In the genomic region with DNA sequence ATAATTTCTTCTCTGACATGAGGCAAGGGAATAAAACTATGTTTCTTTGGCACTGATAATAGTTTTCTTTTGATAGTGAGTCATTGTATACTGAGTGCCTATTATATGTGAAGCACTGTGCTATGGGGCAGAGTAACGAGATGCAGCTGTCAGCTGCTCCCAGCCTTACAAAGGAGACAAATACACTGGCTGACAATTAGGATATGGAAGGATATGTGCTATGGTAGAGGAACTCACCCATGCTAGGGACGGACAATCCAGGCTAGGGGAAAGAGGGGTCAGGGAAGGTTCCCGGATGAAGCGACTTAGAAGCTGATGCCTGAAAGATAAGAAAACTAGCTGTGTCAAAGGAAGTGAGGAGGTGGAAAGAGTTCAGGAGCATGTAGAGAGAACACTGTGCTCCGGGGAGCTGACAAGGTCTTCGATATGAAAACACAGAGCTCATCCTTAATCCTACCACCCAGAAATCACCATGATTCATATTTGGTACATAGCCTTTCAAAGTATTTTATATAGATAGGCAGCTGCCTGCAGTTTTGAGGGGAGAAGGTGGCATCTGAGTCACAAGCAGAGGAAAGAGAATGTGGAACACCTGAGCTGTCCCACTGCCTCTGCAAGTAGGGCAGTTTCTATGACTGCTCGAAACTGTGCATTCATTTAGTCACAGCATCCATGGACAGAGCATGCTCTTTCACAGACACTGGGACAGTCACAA, we compare ENCODE assay signal across 13 cellular contexts. TPM values are rescaled to one million over a fixed set of nuclear protein-coding genes. Genes with fewer than 3 reads are reported as not detected.
DNase-seq lines count a peak whose midpoint lies in the region; ATAC-seq and TF ChIP-seq lines count a peak whose summit lies in the region.
"Had no signal": no experiment of that assay in that cellular context is flagged by ENCODE, and none has a peak within 500 bp of the region (broad histone marks: within the 10 kb centered on the region; RNA-seq: fewer than 3 reads in every experiment).

No MANE protein-coding gene starts in this region.

- H3K4me3 ChIP-seq in PC-3 (ENCODE audit: low read length), result no peak overlapping the region
- H3K4me3 ChIP-seq in GM23248, result no peak overlapping the region
- H3K4me3 ChIP-seq: colonic mucosa had no signal

- no peak overlapping the region for H3K9ac ChIP-seq in PC-3 (ENCODE audit: low read length)
- H3K9ac ChIP-seq in GM23248, result no peak overlapping the region

- H3K27ac Mint-ChIP-seq in activated naive CD4-positive, alpha-beta T cell treated with anti-CD3 and anti-CD28 coated beads for 36 hours, result peak overlapping the region; percentile 15
- H3K27ac Mint-ChIP-seq: CD4-positive, alpha-beta T cell; T-cell had no signal

- H3K27ac ChIP-seq in PC-3 (ENCODE audit: low read length) (no peak overlapping the region), GM23248 (no peak overlapping the region)
- H3K27ac ChIP-seq: colonic mucosa had no signal

- CTCF ChIA-PET in activated naive CD4-positive, alpha-beta T cell treated with anti-CD3 and anti-CD28 coated beads for 36 hours (lab: Charles Lee), result interaction anchor here (0.8 to 1.1 kb wide), 3 partner anchors 10 to 87 kb away, joined by 3 to 4 read pairs (median 4); no protein-coding TSS in a partner anchor
- CTCF ChIA-PET in PC-3 (lab: Charles Lee), result no interaction called here

- WGBS in GM23248 (ENCODE audit: low coverage in 1 of 2, low lambda C conversion rate in 2 of 2, missing lambda C conversion rate in 2 of 2), 2 experiments, result 44 to 50% methylated on average over 7 of the region's 7 CpGs

- H3K4me1 ChIP-seq in PC-3 (ENCODE audit: insufficient read depth, low read length) (peaks cover 13% of the 10 kb centered on the region), GM23248 (ENCODE audit: insufficient read depth) (no peaks in the 10 kb centered on the region)
- H3K4me1 ChIP-seq: colonic mucosa had no signal

- H3K79me2 ChIP-seq in PC-3 (ENCODE audit: low read length) (no peaks in the 10 kb centered on the region), GM23248 (ENCODE audit: insufficient read depth) (no peaks in the 10 kb centered on the region)

- H3K4me3 Mint-ChIP-seq in activated naive CD4-positive, alpha-beta T cell treated with anti-CD3 and anti-CD28 coated beads for 36 hours, result no peak overlapping the region
- H3K4me3 Mint-ChIP-seq: CD4-positive, alpha-beta T cell; T-cell had no signal

- POLR2A ChIA-PET in PC-3 (lab: Charles Lee; ENCODE audit: unreplicated experiment), result no interaction called here

- no peaks in the 10 kb centered on the region for H3K9me2 ChIP-seq in PC-3 (replicated peaks; ENCODE audit: low read length)
- H3K9me2 ChIP-seq in GM23248 (ENCODE audit: insufficient read depth), result no peaks in the 10 kb centered on the region

- no peaks in the 10 kb centered on the region for H3F3A ChIP-seq in PC-3 (ENCODE audit: low read length, unreplicated experiment)
- no peaks in the 10 kb centered on the region for H3F3A ChIP-seq in GM23248 (ENCODE audit: insufficient read depth)

- no peak for TF ChIP-seq CTCF in PC-3 (conservative IDR thresholded peaks at IDR 0.05; ENCODE audit: low read depth, low read length)

- H3K27me3 ChIP-seq in PC-3 (ENCODE audit: low read length) (no peaks in the 10 kb centered on the region), GM23248 (replicated peaks; ENCODE audit: insufficient read depth) (peaks cover 23% of the 10 kb centered on the region)
- H3K27me3 ChIP-seq: colonic mucosa had no signal

- 0 out of 2 replicates have a peak overlapping the region, but pooled peaks have one; percentile 51 for H3K4me2 ChIP-seq in PC-3 (ENCODE audit: low read length)
- no peak overlapping the region for H3K4me2 ChIP-seq in GM23248 (ENCODE audit: unreplicated experiment)

- ATAC-seq in PC-3 (peak; percentile 95), esophagus mucosa (peak; percentile 35), HG02623 (IDR thresholded peaks at IDR 0.05; ENCODE audit: unreplicated experiment) (no peak), HG03520 (IDR thresholded peaks at IDR 0.05; ENCODE audit: unreplicated experiment) (no peak)
- peak; percentile 97 for ATAC-seq in stimulated activated naive CD8-positive, alpha-beta T cell treated with anti-CD3 and anti-CD28 coated beads, Interleukin-15, Interleukin-2, amounts not matched to agents 100 U/mL and 50 U/mL, for 24 hours
- ATAC-seq: T-cell had no signal

- H3K27me3 Mint-ChIP-seq in activated naive CD4-positive, alpha-beta T cell treated with anti-CD3 and anti-CD28 coated beads for 36 hours (ENCODE audit: low read depth), result peaks cover 3% of the 10 kb centered on the region
- H3K27me3 Mint-ChIP-seq: T-cell had no signal

- H2AFZ ChIP-seq in PC-3 (ENCODE audit: low read length) (no peak overlapping the region), GM23248 (no peak overlapping the region)

- H3K36me3 Mint-ChIP-seq in activated naive CD4-positive, alpha-beta T cell treated with anti-CD3 and anti-CD28 coated beads for 36 hours (ENCODE audit: low read depth), result no peaks in the 10 kb centered on the region
- H3K36me3 Mint-ChIP-seq: T-cell had no signal

- BruUV-seq in PC-3 (replicated peaks; lab: Mats Ljungman, UMichigan), result no TSS peak

- peak; percentile 35 for DNase-seq in activated naive CD4-positive, alpha-beta T cell treated with anti-CD3 and anti-CD28 coated beads for 36 hours
- DNase-seq in activated naive CD4-positive, alpha-beta T cell treated with anti-CD3 and anti-CD28 coated beads, Interleukin-2, amount 50 U/mL, for 16 hours, result no peak
- peak; percentile 37 for DNase-seq in PC-3
- peak; percentile 34 for DNase-seq in stimulated activated naive CD8-positive, alpha-beta T cell treated with anti-CD3 and anti-CD28 coated beads, Interleukin-15, Interleukin-2, amounts not matched to agents 100 U/mL and 50 U/mL, for 24 hours
- no peak for DNase-seq in GM23248
- DNase-seq: activated CD8-positive, alpha-beta memory T cell treated with anti-CD3 and anti-CD28 coated beads, Interleukin-2, amount 50 U/mL, for 48 hours; CD4-positive, alpha-beta T cell; colonic mucosa; mesendoderm; T-cell had no signal

- H3K9me3 ChIP-seq in PC-3 (ENCODE audit: low read length), result no peaks in the 10 kb centered on the region
- H3K9me3 ChIP-seq in GM23248 (ENCODE audit: low read depth), result no peaks in the 10 kb centered on the region
- H3K9me3 ChIP-seq: colonic mucosa had no signal

- no peaks in the 10 kb centered on the region for H3K36me3 ChIP-seq in PC-3 (ENCODE audit: low read depth, low read length)
- H3K36me3 ChIP-seq in GM23248 (ENCODE audit: low read depth), result no peaks in the 10 kb centered on the region
- H3K36me3 ChIP-seq: colonic mucosa had no signal

- peaks cover 11% of the 10 kb centered on the region for H3K4me1 Mint-ChIP-seq in activated naive CD4-positive, alpha-beta T cell treated with anti-CD3 and anti-CD28 coated beads for 36 hours (ENCODE audit: low read depth)
- H3K4me1 Mint-ChIP-seq: T-cell had no signal

- no peaks in the 10 kb centered on the region for H3K9me3 Mint-ChIP-seq in activated naive CD4-positive, alpha-beta T cell treated with anti-CD3 and anti-CD28 coated beads for 36 hours
- H3K9me3 Mint-ChIP-seq: CD4-positive, alpha-beta T cell; T-cell had no signal

- in situ Hi-C loops in GM23248 (cut with MboI), result no loop called here

- intact Hi-C loops in activated naive CD4-positive, alpha-beta T cell treated with anti-CD3 and anti-CD28 coated beads for 36 hours (cut with micrococcal nuclease), result no loop called here
- intact Hi-C loops in PC-3 (cut with micrococcal nuclease), result no loop called here

- H4K20me1 ChIP-seq in PC-3 (ENCODE audit: low read length) (no peaks in the 10 kb centered on the region), GM23248 (ENCODE audit: insufficient read depth) (no peaks in the 10 kb centered on the region)

RNA-seq across cellular contexts. Expression of a gene that starts 12.1 kb away (rescaled TPM):
- 1 to 10 TPM; 7.7 to 8.3 TPM for total RNA-seq in activated naive CD4-positive, alpha-beta T cell treated with anti-CD3 and anti-CD28 coated beads for 36 hours
- total RNA-seq in PC-3 (2014; rRNA removed) (22.6 and 23.7 TPM in 2 replicates), esophagus mucosa (37.6 TPM)
- total RNA-seq in GM23248 (2014; rRNA removed; shearing (Covaris generic)), result not detected in 2 replicates
- polyA plus RNA-seq in GM23248 (2016; fragmentation: Nextera tagmentation; extraction: Ambion mirVana), result not detected in 2 replicates
- total RNA-seq: CD4-positive, alpha-beta T cell had no signal

RNA-seq across cellular contexts. Expression of a gene that starts 15.3 kb away (rescaled TPM):
- total RNA-seq in activated naive CD4-positive, alpha-beta T cell treated with anti-CD3 and anti-CD28 coated beads for 36 hours, result 1 to 10 TPM; 8.9 to 9.5 TPM
- total RNA-seq in PC-3 (2014; rRNA removed) (17.8 and 19.2 TPM in 2 replicates), esophagus mucosa (41.2 TPM)
- 5.3 and 13.2 TPM in 2 replicates for total RNA-seq in GM23248 (2014; rRNA removed; shearing (Covaris generic))
- polyA plus RNA-seq in GM23248 (2016; fragmentation: Nextera tagmentation; extraction: Ambion mirVana), result 7.7 and 8.3 TPM in 2 replicates

RNA-seq across cellular contexts. Expression of a gene that starts 21.4 kb away (rescaled TPM):
- total RNA-seq in activated naive CD4-positive, alpha-beta T cell treated with anti-CD3 and anti-CD28 coated beads for 36 hours, result under 1 TPM; 0.81 to 0.88 TPM
- total RNA-seq in PC-3 (2014; rRNA removed), result 1.7 TPM in 2 replicates
- 3.7 TPM for total RNA-seq in esophagus mucosa
- total RNA-seq in GM23248 (2014; rRNA removed; shearing (Covaris generic)), result 0.97 and 1.0 TPM in 2 replicates
- polyA plus RNA-seq in GM23248 (2016; fragmentation: Nextera tagmentation; extraction: Ambion mirVana), result 3.1 and 3.7 TPM in 2 replicates

RNA-seq across cellular contexts. Expression of a gene that starts 39.6 kb away (rescaled TPM):
- total RNA-seq in activated naive CD4-positive, alpha-beta T cell treated with anti-CD3 and anti-CD28 coated beads for 36 hours, result 10 to 100 TPM; 16.1 to 17.7 TPM
- total RNA-seq in PC-3 (2014; rRNA removed) (6.6 and 7.9 TPM in 2 replicates), esophagus mucosa (55.2 TPM)
- total RNA-seq in GM23248 (2014; rRNA removed; shearing (Covaris generic)), result 9.7 and 13.7 TPM in 2 replicates
- polyA plus RNA-seq in GM23248 (2016; fragmentation: Nextera tagmentation; extraction: Ambion mirVana), result 18.5 and 18.7 TPM in 2 replicates

RNA-seq across cellular contexts. Expression of a gene that starts 49.0 kb away (rescaled TPM):
- total RNA-seq in activated naive CD4-positive, alpha-beta T cell treated with anti-CD3 and anti-CD28 coated beads for 36 hours, result 10 to 100 TPM; 34.1 to 37.4 TPM
- total RNA-seq in PC-3 (2014; rRNA removed) (83.4 and 84.7 TPM in 2 replicates), esophagus mucosa (39.7 TPM)
- 52.1 and 55.4 TPM in 2 replicates for total RNA-seq in GM23248 (2014; rRNA removed; shearing (Covaris generic))
- 49.4 and 55.8 TPM in 2 replicates for polyA plus RNA-seq in GM23248 (2016; fragmentation: Nextera tagmentation; extraction: Ambion mirVana)

Comparison
In these comparisons a context has a peak if more than half of its experiments do, and no peak if none do; other contexts are left out.
1. DNase-seq: peak in activated naive CD4-positive, alpha-beta T cell treated with anti-CD3 and anti-CD28 coated beads for 36 hours (single experiment), PC-3 (single experiment) and stimulated activated naive CD8-positive, alpha-beta T cell treated with anti-CD3 and anti-CD28 coated beads, Interleukin-15, Interleukin-2, amounts not matched to agents 100 U/mL and 50 U/mL, for 24 hours (single experiment); none in activated naive CD4-positive, alpha-beta T cell treated with anti-CD3 and anti-CD28 coated beads, Interleukin-2, amount 50 U/mL, for 16 hours (single experiment) and GM23248 (single experiment).
2. ATAC-seq: peak in PC-3 (single experiment), esophagus mucosa (single experiment) and stimulated activated naive CD8-positive, alpha-beta T cell treated with anti-CD3 and anti-CD28 coated beads, Interleukin-15, Interleukin-2, amounts not matched to agents 100 U/mL and 50 U/mL, for 24 hours (single experiment); none in HG02623 (single experiment) and HG03520 (single experiment).